Comparison of ENCODE assay signal across 20 cellular contexts in genomic region chr12:69151254-69151751, GRCh38.
DNase-seq lines count a peak whose midpoint lies in the region; ATAC-seq and TF ChIP-seq lines count a peak whose summit lies in the region.
"Had no signal": no experiment of that assay in that cellular context is flagged by ENCODE, and none has a peak within 500 bp of the region (broad histone marks: within the 10 kb centered on the region; RNA-seq: fewer than 3 reads in every experiment).

No MANE protein-coding gene starts in this region.

- H3K9ac ChIP-seq in SK-N-SH: no peak overlapping the region

- POLR2A ChIA-PET in SK-N-SH (lab: Yijun Ruan, JAX): no interaction called here

- in situ Hi-C loops in G401 (cut with HindIII; ENCODE audit: low sequenced_read_pairs) (no loop called here), GM13976 (cut with MboI; ENCODE audit: low sequenced_read_pairs, unreplicated experiment) (loop anchor here (10.0 kb wide), 1 partner anchor 103 kb away; no protein-coding TSS in a partner anchor)

- H3K79me2 ChIP-seq in SK-N-SH (ENCODE audit: insufficient read depth): no peaks in the 10 kb centered on the region

- H3F3A ChIP-seq in SK-N-SH (replicated peaks; ENCODE audit: insufficient read depth): no peaks in the 10 kb centered on the region

- TF ChIP-seq RAD21 in SK-N-SH (IDR thresholded peaks at IDR 0.05; ENCODE audit: low read length): no peak

- H3K9me2 ChIP-seq in SK-N-SH: no peaks in the 10 kb centered on the region

- no peak for TF ChIP-seq EP300 in SK-N-SH (IDR thresholded peaks at IDR 0.05; ENCODE audit: borderline replicate concordance in 1 of 2, low read depth in 1 of 2, low read length in 1 of 2)

- CTCF ChIA-PET in SK-N-SH (lab: Yijun Ruan, JAX): interaction anchor here (0.6 kb wide), 1 partner anchor 9 kb away, joined by 3 read pairs; no protein-coding TSS in a partner anchor

- no peaks in the 10 kb centered on the region for H3K9me3 ChIP-seq in SK-N-SH
- H3K9me3 ChIP-seq: ascending aorta, esophagus squamous epithelium, thyroid gland had no signal

- H3K4me3 ChIP-seq in AG10803 (ENCODE audit: low read length) (no peak overlapping the region), SK-N-SH (ENCODE audit: low read depth in 2 of 2, low read length in 1 of 2) (no peak overlapping the region)
- H3K4me3 ChIP-seq: ascending aorta, dorsolateral prefrontal cortex, esophagus squamous epithelium, lung, thyroid gland had no signal

- no peaks in the 10 kb centered on the region for H3K36me3 ChIP-seq in SK-N-SH (replicated peaks in 1 of 2; ENCODE audit: control insufficient read depth in 1 of 2, insufficient read depth in 2 of 2, low read length in 1 of 2)
- H3K36me3 ChIP-seq: ascending aorta, esophagus squamous epithelium, thyroid gland had no signal

- H2AFZ ChIP-seq in SK-N-SH (ENCODE audit: low read depth): no peak overlapping the region

- peaks cover 0 to 2% of the 10 kb centered on the region in 2 experiments; a peak in 1 of 4 replicates for H3K4me1 ChIP-seq in SK-N-SH (ENCODE audit: control insufficient read depth in 1 of 2, insufficient read depth in 2 of 2, low read depth in 1 of 2, low read length in 1 of 2)
- H3K4me1 ChIP-seq: ascending aorta had no signal

- peak; percentile 88 for ATAC-seq in left colon
- ATAC-seq: activated CD8-positive, alpha-beta memory T cell treated with anti-CD3 and anti-CD28 coated beads, Interleukin-2, amount 10 ng/mL, durations not matched to agents 7 days and 5 days had no signal

- 48% methylated on average over 7 of the region's 7 CpGs for whole genome bisulfite sequencing in SK-N-SH (ENCODE audit: low lambda C conversion rate)

- H3K27me3 ChIP-seq in SK-N-SH (ENCODE audit: insufficient read depth): no peaks in the 10 kb centered on the region
- H3K27me3 ChIP-seq: dorsolateral prefrontal cortex, esophagus squamous epithelium, thyroid gland had no signal

- no peaks in the 10 kb centered on the region for H4K20me1 ChIP-seq in SK-N-SH (ENCODE audit: insufficient read depth)

- no peak for TF ChIP-seq CTCF in AG10803 (conservative IDR thresholded peaks at IDR 0.05; ENCODE audit: low read length)
- no peak for TF ChIP-seq CTCF in SK-N-SH (IDR thresholded peaks at IDR 0.05)
- no peak for TF ChIP-seq CTCF in GM13976 (IDR thresholded peaks at IDR 0.05; ENCODE audit: borderline replicate concordance, control extremely low read depth, extremely low read depth, insufficient read depth, missing control alignments)

- no peak overlapping the region for H3K4me2 ChIP-seq in SK-N-SH

- H3K27ac ChIP-seq in SK-N-SH (ENCODE audit: low read depth in 2 of 2, low read length in 1 of 2): no peak overlapping the region
- H3K27ac ChIP-seq: ascending aorta, dorsolateral prefrontal cortex, esophagus squamous epithelium, thyroid gland had no signal

- intact Hi-C loops in left colon (cut with DNase I, micrococcal nuclease): loop anchor here in 1 of 2 donors (10.0 kb wide), 1 partner anchor 103 kb away; no protein-coding TSS in a partner anchor

- peak; percentile 12 for DNase-seq in AG10803 (ENCODE audit: low read depth)
- peak; percentile 22 for DNase-seq in NCI-H128 (lab: John Stamatoyannopoulos, UW; ENCODE audit: unreplicated experiment)
- no peak for DNase-seq in SK-N-SH
- DNase-seq in left colon: peak; percentile 27 to 58
- DNase-seq in NOMO-1 treated with dmso at 0.1 percent for 144 hours (lab: John Stamatoyannopoulos, UW; ENCODE audit: unreplicated experiment): no peak
- DNase-seq in G401 (ENCODE audit: low spot score): no peak
- no peak for DNase-seq in iPS-NIHi7 (ENCODE audit: extremely low spot score)
- DNase-seq in GM13976 (ENCODE audit: low spot score): no peak
- DNase-seq: activated CD4-positive, CD25-positive, alpha-beta regulatory T cell; activated CD8-positive, alpha-beta memory T cell treated with anti-CD3 and anti-CD28 coated beads, Interleukin-2, amount 10 ng/mL, durations not matched to agents 7 days and 5 days; activated gamma-delta T cell; dorsolateral prefrontal cortex; esophagus squamous epithelium; H7; MV-4-11; right cardiac atrium; stimulated activated CD4-positive, alpha-beta T cell treated with anti-CD3 and anti-CD28 coated beads, Interleukin-2, amount 100 ng/mL, for 48 hours had no signal

TF ChIP-seq in SK-N-SH, 30 proteins besides CTCF, POLR2A, EP300 and RAD21:
- no peak for TF ChIP-seq MEF2A (IDR thresholded peaks at IDR 0.05; ENCODE audit: borderline replicate concordance, low read depth)
- TF ChIP-seq FOXM1 (IDR thresholded peaks at IDR 0.05; ENCODE audit: low read depth): no peak
- TF ChIP-seq TCF12 (IDR thresholded peaks at IDR 0.05): peak; percentile 27; the same call in 1 of the 2 replicates

Comparison
In these comparisons a context has a peak if more than half of its experiments do, and no peak if none do; other contexts are left out.
1. DNase-seq: peak in AG10803 (single experiment), NCI-H128 (single experiment) and left colon (2 of 2); none in SK-N-SH (single experiment), NOMO-1 treated with dmso at 0.1 percent for 144 hours (single experiment), G401 (single experiment), iPS-NIHi7 (single experiment) and GM13976 (single experiment).